Comparison of ENCODE assay signal across 10 cellular contexts in the genomic region with DNA sequence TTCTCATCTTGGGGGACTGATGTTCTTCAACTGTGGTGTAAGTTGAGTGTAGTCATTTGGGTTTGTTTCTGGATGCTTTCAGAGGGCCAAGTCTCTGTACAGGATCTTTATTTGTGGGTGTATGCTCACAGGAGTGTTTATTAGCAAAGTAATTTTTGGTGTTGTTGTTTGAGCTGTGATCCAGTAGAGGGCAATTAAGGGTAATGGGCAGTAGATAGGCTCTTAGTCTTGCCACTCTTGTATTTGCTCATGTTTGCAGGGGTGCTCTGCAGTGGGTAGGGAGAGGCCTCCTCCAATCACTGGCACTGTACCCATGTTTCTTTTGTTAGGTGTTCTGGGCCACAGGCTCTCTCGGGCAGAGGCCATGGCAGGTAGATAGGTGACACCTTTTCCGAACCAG. TPM values are rescaled to one million over a fixed set of nuclear protein-coding genes. Genes with fewer than 3 reads are reported as not detected.
DNase-seq lines count a peak whose midpoint lies in the region; ATAC-seq and TF ChIP-seq lines count a peak whose summit lies in the region.
"Had no signal": no experiment of that assay in that cellular context is flagged by ENCODE, and none has a peak within 500 bp of the region (broad histone marks: within the 10 kb centered on the region; RNA-seq: fewer than 3 reads in every experiment).

No MANE protein-coding gene starts in this region.

- CTCF ChIA-PET in activated CD4-positive, alpha-beta memory T cell treated with anti-CD3 and anti-CD28 coated beads for 36 hours (lab: Charles Lee), result interaction anchor here (1.0 to 2.6 kb wide), 5 partner anchors 11 to 154 kb away, joined by 3 to 16 read pairs (median 4); no protein-coding TSS in a partner anchor

- POLR2A ChIA-PET in activated CD4-positive, alpha-beta memory T cell treated with anti-CD3 and anti-CD28 coated beads for 36 hours (lab: Charles Lee), result interaction anchor here (1.4 kb wide), 1 partner anchor 149 kb away, joined by 3 read pairs; no protein-coding TSS in a partner anchor

- H3K9me3 ChIP-seq in BE2C, result no peaks in the 10 kb centered on the region

- intact Hi-C loops in activated CD4-positive, alpha-beta memory T cell treated with anti-CD3 and anti-CD28 coated beads for 36 hours (cut with micrococcal nuclease), result no loop called here

- no peak for DNase-seq in BE2C
- peak; percentile 19 to 34 for DNase-seq in Kasumi-1 (lab: John Stamatoyannopoulos, UW)
- no peak for DNase-seq in effector memory CD8-positive, alpha-beta T cell
- DNase-seq in DMS53 (lab: John Stamatoyannopoulos, UW), result no peak
- DNase-seq in glomerular visceral epithelial cell (ENCODE audit: extremely low spot score), result no peak
- DNase-seq in activated CD4-positive, alpha-beta memory T cell treated with anti-CD3 and anti-CD28 coated beads for 36 hours, result no peak
- no peak for DNase-seq in NCI-H526 (lab: John Stamatoyannopoulos, UW)
- DNase-seq: NCI-H2029 had no signal

- no peak overlapping the region for H3K27ac Mint-ChIP-seq in effector memory CD8-positive, alpha-beta T cell
- no peak overlapping the region for H3K27ac Mint-ChIP-seq in activated CD4-positive, alpha-beta memory T cell treated with anti-CD3 and anti-CD28 coated beads for 36 hours
- H3K27ac Mint-ChIP-seq: progenitor cell of endocrine pancreas had no signal

- no peak overlapping the region for H3K4me3 ChIP-seq in BE2C (ENCODE audit: low read depth, low read length)

- TF ChIP-seq CTCF in BE2C (IDR thresholded peaks at IDR 0.05; ENCODE audit: low read depth, low read length), result 0 out of 2 replicates have a peak, but pooled peaks have one; percentile 16

- H3K27me3 Mint-ChIP-seq in effector memory CD8-positive, alpha-beta T cell, result peaks cover 0 to 9% of the 10 kb centered on the region in 2 donors
- H3K27me3 Mint-ChIP-seq in activated CD4-positive, alpha-beta memory T cell treated with anti-CD3 and anti-CD28 coated beads for 36 hours, result no peaks in the 10 kb centered on the region
- H3K27me3 Mint-ChIP-seq: progenitor cell of endocrine pancreas had no signal

- no peaks in the 10 kb centered on the region for H3K27me3 ChIP-seq in BE2C

- peaks cover 15% of the 10 kb centered on the region; the same call in 1 of the 2 replicates for H3K4me1 ChIP-seq in BE2C

- H3K36me3 ChIP-seq in BE2C, result no peaks in the 10 kb centered on the region

- peaks cover under 1 to 4% of the 10 kb centered on the region in 2 donors for H3K4me1 Mint-ChIP-seq in effector memory CD8-positive, alpha-beta T cell (ENCODE audit: low read depth in 2 of 2)
- peaks cover 5% of the 10 kb centered on the region for H3K4me1 Mint-ChIP-seq in activated CD4-positive, alpha-beta memory T cell treated with anti-CD3 and anti-CD28 coated beads for 36 hours (ENCODE audit: low read depth)

- peak; percentile 56 for ATAC-seq in GM18909 (IDR thresholded peaks at IDR 0.05; ENCODE audit: poor library complexity, unreplicated experiment)
- ATAC-seq in effector memory CD8-positive, alpha-beta T cell (replicated peaks), result peak; percentile 42

- H3K9me3 Mint-ChIP-seq in effector memory CD8-positive, alpha-beta T cell, result no peaks in the 10 kb centered on the region
- H3K9me3 Mint-ChIP-seq in activated CD4-positive, alpha-beta memory T cell treated with anti-CD3 and anti-CD28 coated beads for 36 hours, result no peaks in the 10 kb centered on the region

- no peaks in the 10 kb centered on the region for H3K36me3 Mint-ChIP-seq in effector memory CD8-positive, alpha-beta T cell (ENCODE audit: insufficient read depth)
- H3K36me3 Mint-ChIP-seq in activated CD4-positive, alpha-beta memory T cell treated with anti-CD3 and anti-CD28 coated beads for 36 hours, result no peaks in the 10 kb centered on the region

- no peak overlapping the region for H3K4me3 Mint-ChIP-seq in effector memory CD8-positive, alpha-beta T cell
- no peak overlapping the region for H3K4me3 Mint-ChIP-seq in activated CD4-positive, alpha-beta memory T cell treated with anti-CD3 and anti-CD28 coated beads for 36 hours

RNA-seq across cellular contexts. Expression of gene ITGA2, which starts 45.9 kb away (rescaled TPM):
- polyA plus RNA-seq in BE2C (2012; ENCODE audit: insufficient read depth, insufficient read length, low read depth), result 0.09 TPM
- total RNA-seq in activated CD4-positive, alpha-beta memory T cell treated with anti-CD3 and anti-CD28 coated beads for 36 hours, result 1 to 10 TPM; 2.2 to 2.3 TPM

Comparison
In these comparisons a context has a peak if more than half of its experiments do, and no peak if none do; other contexts are left out.
1. DNase-seq: peak in Kasumi-1 (2 of 2); none in BE2C (single experiment), effector memory CD8-positive, alpha-beta T cell (0 of 3), DMS53 (single experiment), glomerular visceral epithelial cell (single experiment), activated CD4-positive, alpha-beta memory T cell treated with anti-CD3 and anti-CD28 coated beads for 36 hours (single experiment) and NCI-H526 (0 of 2).